Comparison of ENCODE assay signal across 1 cellular context in the genomic region with DNA sequence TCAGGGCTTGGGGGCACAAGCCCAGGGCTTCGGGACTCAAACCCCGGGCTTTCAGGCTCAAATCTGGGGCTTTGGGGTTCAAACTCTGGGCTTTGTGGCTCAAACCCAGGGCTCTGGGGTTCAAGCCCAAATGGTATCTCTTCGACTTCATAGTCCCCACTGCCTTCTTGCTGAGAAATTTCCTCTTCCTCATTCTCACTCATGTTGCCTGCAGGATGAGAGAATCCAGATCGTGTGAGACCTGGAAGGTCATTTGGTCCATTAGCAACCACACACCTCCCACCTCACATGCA.
TF ChIP-seq lines count a peak whose summit lies in the region.

No MANE protein-coding gene starts in this region.

TF ChIP-seq in IMR-90, 13 proteins besides CTCF, POLR2A, EP300 and RAD21 (continued from another document):
- TF ChIP-seq, protein P1, sequence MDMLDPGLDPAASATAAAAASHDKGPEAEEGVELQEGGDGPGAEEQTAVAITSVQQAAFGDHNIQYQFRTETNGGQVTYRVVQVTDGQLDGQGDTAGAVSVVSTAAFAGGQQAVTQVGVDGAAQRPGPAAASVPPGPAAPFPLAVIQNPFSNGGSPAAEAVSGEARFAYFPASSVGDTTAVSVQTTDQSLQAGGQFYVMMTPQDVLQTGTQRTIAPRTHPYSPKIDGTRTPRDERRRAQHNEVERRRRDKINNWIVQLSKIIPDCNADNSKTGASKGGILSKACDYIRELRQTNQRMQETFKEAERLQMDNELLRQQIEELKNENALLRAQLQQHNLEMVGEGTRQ (IDR thresholded peaks at IDR 0.05; ENCODE audit: low read depth, low read length), result no peak
- TF ChIP-seq CEBPB (IDR thresholded peaks at IDR 0.05; ENCODE audit: low read depth, low read length), result no peak
- TF ChIP-seq MXI1 (IDR thresholded peaks at IDR 0.05; ENCODE audit: borderline replicate concordance, low read depth, low read length), result no peak
- TF ChIP-seq FOS (IDR thresholded peaks at IDR 0.05; ENCODE audit: low read depth, low read length), result no peak
- no peak for TF ChIP-seq SMC3 (IDR thresholded peaks at IDR 0.05; ENCODE audit: low read depth, low read length)
- TF ChIP-seq MAZ (IDR thresholded peaks at IDR 0.05; ENCODE audit: borderline replicate concordance, low read depth, low read length), result no peak
- TF ChIP-seq CHD1 (IDR thresholded peaks at IDR 0.05; ENCODE audit: low read depth, low read length), result no peak
- no peak for TF ChIP-seq MAFK (IDR thresholded peaks at IDR 0.05; ENCODE audit: low read depth, low read length)
- TF ChIP-seq, protein P2, sequence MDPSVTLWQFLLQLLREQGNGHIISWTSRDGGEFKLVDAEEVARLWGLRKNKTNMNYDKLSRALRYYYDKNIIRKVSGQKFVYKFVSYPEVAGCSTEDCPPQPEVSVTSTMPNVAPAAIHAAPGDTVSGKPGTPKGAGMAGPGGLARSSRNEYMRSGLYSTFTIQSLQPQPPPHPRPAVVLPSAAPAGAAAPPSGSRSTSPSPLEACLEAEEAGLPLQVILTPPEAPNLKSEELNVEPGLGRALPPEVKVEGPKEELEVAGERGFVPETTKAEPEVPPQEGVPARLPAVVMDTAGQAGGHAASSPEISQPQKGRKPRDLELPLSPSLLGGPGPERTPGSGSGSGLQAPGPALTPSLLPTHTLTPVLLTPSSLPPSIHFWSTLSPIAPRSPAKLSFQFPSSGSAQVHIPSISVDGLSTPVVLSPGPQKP (IDR thresholded peaks at IDR 0.05; ENCODE audit: borderline replicate concordance, low read depth, low read length), result no peak
